24 cellular contexts compared by ENCODE assay signal in the genomic region with DNA sequence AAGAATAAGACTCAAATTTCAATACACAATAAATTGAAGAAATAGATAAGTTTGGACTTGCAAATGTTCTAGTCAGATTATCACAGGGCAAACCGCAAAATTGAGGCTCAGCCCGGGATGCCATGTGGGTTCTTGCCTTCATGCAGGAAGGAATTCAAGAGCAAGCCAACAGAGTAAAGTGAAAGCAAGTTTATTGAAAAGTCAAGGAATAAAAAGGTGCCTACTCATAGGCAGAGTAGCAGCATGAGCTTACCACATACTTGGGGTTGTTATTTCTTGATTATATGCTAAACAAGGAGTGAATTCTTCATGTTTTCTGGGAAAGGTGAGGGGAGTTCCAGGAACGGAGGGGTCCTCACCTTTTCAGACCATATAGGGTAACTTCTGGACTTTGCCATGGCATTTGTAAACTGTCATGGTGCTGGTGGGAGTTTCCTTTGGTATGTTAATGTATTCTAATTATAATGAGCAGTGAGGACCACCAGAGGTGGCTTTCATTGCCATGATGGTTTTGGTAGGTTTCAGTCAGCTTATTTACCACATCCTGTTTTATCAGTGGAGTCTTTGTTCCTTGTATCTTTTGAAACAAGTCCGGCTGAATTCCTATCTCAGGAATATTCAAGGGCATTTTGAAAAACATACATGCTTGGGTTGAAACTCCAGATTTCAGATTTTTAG. TPM values are rescaled to one million over a fixed set of nuclear protein-coding genes. Genes with fewer than 3 reads are reported as not detected.
"Had no signal": no experiment of that assay in that cellular context is flagged by ENCODE, and none has a peak within 500 bp of the region (broad histone marks: within the 10 kb centered on the region; RNA-seq: fewer than 3 reads in every experiment).

No MANE protein-coding gene starts in this region.

- DNase-seq: activated CD4-positive, alpha-beta T cell treated with anti-CD3 and anti-CD28 coated beads for 1 hour; activated CD4-positive, alpha-beta T cell treated with anti-CD3 and anti-CD28 coated beads, Interleukin-2, amount 50 U/mL, for 4 hours; activated CD8-positive, alpha-beta memory T cell treated with anti-CD3 and anti-CD28 coated beads, Interleukin-2, amount 10 ng/mL, durations not matched to agents 7 days and 5 days; activated naive CD4-positive, alpha-beta T cell treated with anti-CD3 and anti-CD28 coated beads for 36 hours; activated T-cell treated with anti-CD3 and anti-CD28 coated beads, Interleukin-2, amount 50 U/mL, for 1 hour; adrenal gland; caudate nucleus; colonic mucosa; hypothalamus; kidney glomerular epithelial cell; left ventricle myocardium superior; stimulated activated CD4-positive, alpha-beta T cell treated with anti-CD3 and anti-CD28 coated beads, Interleukin-4, amount 100 ng/mL, for 24 hours; stimulated activated naive CD4-positive, alpha-beta T cell treated with Interleukin-2 at 50 U/mL for 16 hours; SW 1271; trophoblast cell had no signal

- H3K27ac ChIP-seq: adrenal gland, colonic mucosa, esophagus muscularis mucosa, suprapubic skin, VCaP had no signal

- H3K4me1 ChIP-seq: adrenal gland, colonic mucosa, esophagus muscularis mucosa, suprapubic skin had no signal

- H3K4me3 ChIP-seq: adrenal gland, colonic mucosa, esophagus muscularis mucosa, suprapubic skin had no signal

- H3K27me3 ChIP-seq: adrenal gland, colonic mucosa, esophagus muscularis mucosa, suprapubic skin had no signal

- H3K27me3 Mint-ChIP-seq: activated CD8-positive, alpha-beta memory T cell treated with anti-CD3 and anti-CD28 coated beads, Interleukin-2, amount 10 ng/mL, durations not matched to agents 7 days and 5 days; natural killer cell treated with Interleukin-12 subunit alpha and Interleukin-12 subunit beta and Interleukin-15 and Interleukin-18, amount 100 ng/mL, for 72 hours had no signal

- H3K4me3 Mint-ChIP-seq: activated CD8-positive, alpha-beta memory T cell treated with anti-CD3 and anti-CD28 coated beads, Interleukin-2, amount 10 ng/mL, durations not matched to agents 7 days and 5 days; activated naive CD4-positive, alpha-beta T cell treated with anti-CD3 and anti-CD28 coated beads for 36 hours; natural killer cell treated with Interleukin-12 subunit alpha and Interleukin-12 subunit beta and Interleukin-15 and Interleukin-18, amount 100 ng/mL, for 72 hours; T-helper 2 cell treated with Interferon-gamma antibody and Interleukin-4, amounts not matched to agents 5 μg/mL and 100 μg/mL, for 36 hours had no signal

- H3K36me3 ChIP-seq: adrenal gland, colonic mucosa, esophagus muscularis mucosa, suprapubic skin had no signal

- H3K27ac Mint-ChIP-seq: activated CD8-positive, alpha-beta memory T cell treated with anti-CD3 and anti-CD28 coated beads, Interleukin-2, amount 10 ng/mL, durations not matched to agents 7 days and 5 days; activated naive CD4-positive, alpha-beta T cell treated with anti-CD3 and anti-CD28 coated beads for 36 hours; activated T-helper 2 cell treated with anti-CD3 and anti-CD28 coated beads, Interferon-gamma antibody, Interleukin-2, Interleukin-4, amounts not matched to agents 10 μg/mL and 5 μg/mL and 100 μg/mL, durations not matched to agents 14 hours and 24 hours and 36 hours; natural killer cell treated with Interleukin-12 subunit alpha and Interleukin-12 subunit beta and Interleukin-15 and Interleukin-18, amount 100 ng/mL, for 72 hours; T-helper 2 cell treated with Interferon-gamma antibody and Interleukin-4, amounts not matched to agents 5 μg/mL and 100 μg/mL, for 36 hours had no signal

- ATAC-seq: activated CD8-positive, alpha-beta memory T cell treated with anti-CD3 and anti-CD28 coated beads, Interleukin-2, amount 10 ng/mL, durations not matched to agents 7 days and 5 days; left ventricle myocardium superior had no signal

- H3K9me3 ChIP-seq: adrenal gland, colonic mucosa, esophagus muscularis mucosa had no signal

RNA-seq across cellular contexts. Expression of a gene that starts 2.0 kb away (rescaled TPM):
- total RNA-seq: activated CD8-positive, alpha-beta memory T cell treated with anti-CD3 and anti-CD28 coated beads, Interleukin-2, amount 10 ng/mL, durations not matched to agents 7 days and 5 days; activated naive CD4-positive, alpha-beta T cell treated with anti-CD3 and anti-CD28 coated beads for 36 hours; activated T-helper 2 cell treated with anti-CD3 and anti-CD28 coated beads, Interferon-gamma antibody, Interleukin-2, Interleukin-4, amounts not matched to agents 10 μg/mL and 5 μg/mL and 100 μg/mL, durations not matched to agents 14 hours and 24 hours and 36 hours; adrenal gland; colonic mucosa; esophagus muscularis mucosa; left ventricle myocardium superior; mesenteric fat pad; natural killer cell treated with Interleukin-12 subunit alpha and Interleukin-12 subunit beta and Interleukin-15 and Interleukin-18, amount 100 ng/mL, for 72 hours; renal cortical epithelial cell; skeletal muscle tissue; suprapubic skin had no signal

RNA-seq across cellular contexts. Expression of a gene that starts 14.4 kb away (rescaled TPM):
- total RNA-seq: activated CD8-positive, alpha-beta memory T cell treated with anti-CD3 and anti-CD28 coated beads, Interleukin-2, amount 10 ng/mL, durations not matched to agents 7 days and 5 days; adrenal gland; colonic mucosa; esophagus muscularis mucosa; left ventricle myocardium superior; mesenteric fat pad; skeletal muscle tissue had no signal

RNA-seq across cellular contexts. Expression of a gene that starts 38.4 kb away (rescaled TPM):
- total RNA-seq: activated CD8-positive, alpha-beta memory T cell treated with anti-CD3 and anti-CD28 coated beads, Interleukin-2, amount 10 ng/mL, durations not matched to agents 7 days and 5 days; activated naive CD4-positive, alpha-beta T cell treated with anti-CD3 and anti-CD28 coated beads for 36 hours; activated T-helper 2 cell treated with anti-CD3 and anti-CD28 coated beads, Interferon-gamma antibody, Interleukin-2, Interleukin-4, amounts not matched to agents 10 μg/mL and 5 μg/mL and 100 μg/mL, durations not matched to agents 14 hours and 24 hours and 36 hours; adrenal gland; colonic mucosa; esophagus muscularis mucosa; left ventricle myocardium superior; mesenteric fat pad; natural killer cell treated with Interleukin-12 subunit alpha and Interleukin-12 subunit beta and Interleukin-15 and Interleukin-18, amount 100 ng/mL, for 72 hours; renal cortical epithelial cell; skeletal muscle tissue; suprapubic skin had no signal

RNA-seq across cellular contexts. Expression of a gene that starts 43.0 kb away (rescaled TPM):
- total RNA-seq: activated CD8-positive, alpha-beta memory T cell treated with anti-CD3 and anti-CD28 coated beads, Interleukin-2, amount 10 ng/mL, durations not matched to agents 7 days and 5 days; activated naive CD4-positive, alpha-beta T cell treated with anti-CD3 and anti-CD28 coated beads for 36 hours; activated T-helper 2 cell treated with anti-CD3 and anti-CD28 coated beads, Interferon-gamma antibody, Interleukin-2, Interleukin-4, amounts not matched to agents 10 μg/mL and 5 μg/mL and 100 μg/mL, durations not matched to agents 14 hours and 24 hours and 36 hours; adrenal gland; colonic mucosa; esophagus muscularis mucosa; left ventricle myocardium superior; mesenteric fat pad; natural killer cell treated with Interleukin-12 subunit alpha and Interleukin-12 subunit beta and Interleukin-15 and Interleukin-18, amount 100 ng/mL, for 72 hours; renal cortical epithelial cell; skeletal muscle tissue; suprapubic skin had no signal

RNA-seq across cellular contexts. Expression of a gene that starts 50.4 kb away (rescaled TPM):
- total RNA-seq: activated CD8-positive, alpha-beta memory T cell treated with anti-CD3 and anti-CD28 coated beads, Interleukin-2, amount 10 ng/mL, durations not matched to agents 7 days and 5 days; activated naive CD4-positive, alpha-beta T cell treated with anti-CD3 and anti-CD28 coated beads for 36 hours; activated T-helper 2 cell treated with anti-CD3 and anti-CD28 coated beads, Interferon-gamma antibody, Interleukin-2, Interleukin-4, amounts not matched to agents 10 μg/mL and 5 μg/mL and 100 μg/mL, durations not matched to agents 14 hours and 24 hours and 36 hours; colonic mucosa; esophagus muscularis mucosa; left ventricle myocardium superior; mesenteric fat pad; natural killer cell treated with Interleukin-12 subunit alpha and Interleukin-12 subunit beta and Interleukin-15 and Interleukin-18, amount 100 ng/mL, for 72 hours; skeletal muscle tissue; suprapubic skin had no signal
